ENCODE assay signal across 18 cellular contexts in genomic region chr12:1216560-1216959, GRCh38.
A peak's percentile ranks its signal among the peaks of the same experiment; 100 is the strongest.
DNase-seq lines count a peak whose midpoint lies in the region; ATAC-seq and TF ChIP-seq lines count a peak whose summit lies in the region.
"Had no signal": no experiment of that assay in that cellular context is flagged by ENCODE, and none has a peak within 500 bp of the region (broad histone marks: within the 10 kb centered on the region; RNA-seq: fewer than 3 reads in every experiment).

No MANE protein-coding gene starts in this region.

- H3K27me3 ChIP-seq in Panc1 (ENCODE audit: control insufficient read depth, insufficient read depth, low read length): no peaks in the 10 kb centered on the region
- H3K27me3 ChIP-seq in esophagus muscularis mucosa: no peaks in the 10 kb centered on the region
- no peaks in the 10 kb centered on the region for H3K27me3 ChIP-seq in sigmoid colon
- H3K27me3 ChIP-seq: hepatocyte had no signal

- CTCF ChIA-PET in Panc1 (lab: Charles Lee): no interaction called here

- TF ChIP-seq POLR2A in esophagus muscularis mucosa (IDR thresholded peaks at IDR 0.05; ENCODE audit: low read depth): no peak
- TF ChIP-seq POLR2A in sigmoid colon (IDR thresholded peaks at IDR 0.05): no peak

- BruUV-seq in Panc1 (replicated peaks; lab: Mats Ljungman, UMichigan): no TSS peak

- H3K4me1 ChIP-seq in Panc1 (ENCODE audit: control insufficient read depth, insufficient read depth, low read length) (peaks cover 24% of the 10 kb centered on the region), esophagus muscularis mucosa (peaks cover 39 to 50% (median 43%) of the 10 kb centered on the region in 4 donors), sigmoid colon (peaks cover 0 to 37% (median 32%) of the 10 kb centered on the region in 4 donors)

- no peak for ATAC-seq in Panc1
- ATAC-seq: activated CD4-positive, CD25-positive, alpha-beta regulatory T cell treated with anti-CD3 and anti-CD28 coated beads, Interleukin-2, amount 50 U/mL, for 24 hours; CD8-positive, alpha-beta T cell; HepG2 had no signal

- no peaks in the 10 kb centered on the region for H3K9me3 ChIP-seq in Panc1 (ENCODE audit: control insufficient read depth, insufficient read depth, low read depth, low read length)
- no peaks in the 10 kb centered on the region for H3K9me3 ChIP-seq in esophagus muscularis mucosa
- no peaks in the 10 kb centered on the region for H3K9me3 ChIP-seq in sigmoid colon
- H3K9me3 ChIP-seq: mucosa of descending colon had no signal

- TF ChIP-seq EP300 in esophagus muscularis mucosa (IDR thresholded peaks at IDR 0.05) (no peak), sigmoid colon (IDR thresholded peaks at IDR 0.05) (no peak)

- no peaks in the 10 kb centered on the region for H3K36me3 ChIP-seq in Panc1 (ENCODE audit: control insufficient read depth, insufficient read depth, low read length)
- H3K36me3 ChIP-seq in esophagus muscularis mucosa: no peaks in the 10 kb centered on the region
- H3K36me3 ChIP-seq in sigmoid colon: no peaks in the 10 kb centered on the region

- in situ Hi-C loops in Panc1 (cut with HindIII; ENCODE audit: low pct_unique_long_range_greater_than_20kb, low sequenced_read_pairs): no loop called here

- 95% methylated on average over 3 of the region's 3 CpGs for WGBS in esophagus muscularis mucosa
- WGBS in sigmoid colon, 2 donors: 30 to 76% methylated on average over 3 of the region's 3 CpGs

- H3K4me3 ChIP-seq in Panc1 (ENCODE audit: low read depth in 2 of 2, low read length in 2 of 2) (no peak overlapping the region), esophagus muscularis mucosa (no peak overlapping the region), sigmoid colon (no peak overlapping the region)
- H3K4me3 ChIP-seq: hepatocyte, mucosa of descending colon, smooth muscle cell had no signal

- no peak for TF ChIP-seq CTCF in 22Rv1 (IDR thresholded peaks at IDR 0.05)
- no peak for TF ChIP-seq CTCF in Panc1 (IDR thresholded peaks at IDR 0.05)
- TF ChIP-seq CTCF in esophagus muscularis mucosa (IDR thresholded peaks at IDR 0.05): no peak
- TF ChIP-seq CTCF in sigmoid colon (IDR thresholded peaks at IDR 0.05): no peak

- POLR2A ChIA-PET in Panc1 (lab: Charles Lee): no interaction called here

- intact Hi-C loops in Panc1 (cut with micrococcal nuclease; ENCODE audit: unreplicated experiment) (no loop called here), esophagus muscularis mucosa (cut with DNase I) (no loop called here), sigmoid colon (cut with DNase I) (no loop called here)

- DNase-seq in Panc1 (ENCODE audit: low read depth, low spot score) (no peak), esophagus muscularis mucosa (ENCODE audit: extremely low spot score) (no peak), sigmoid colon (no peak), ureter (ENCODE audit: low spot score) (no peak), SK-N-DZ (ENCODE audit: low spot score) (no peak), NCI-H82 (lab: John Stamatoyannopoulos, UW) (no peak), NCI-H526 treated with DMSO at 0.1 percent for 48 hours (lab: John Stamatoyannopoulos, UW) (no peak)
- DNase-seq: aorta; CD8-positive, alpha-beta T cell; kidney; NCI-H2029 treated with DMSO at 0.1 percent for 48 hours; NCI-H524 treated with DMSO at 0.1 percent for 48 hours had no signal

- H3K27ac ChIP-seq in 22Rv1: peak overlapping the region; percentile 84
- 0 out of 2 replicates have a peak overlapping the region, but pooled peaks have one; percentile 23 for H3K27ac ChIP-seq in Panc1 (ENCODE audit: low read length)
- peak overlapping the region; percentile 5 to 68 (median 34) for H3K27ac ChIP-seq in esophagus muscularis mucosa (replicated peaks in 1 of 4)
- peak overlapping the region in 3 of 4 donors; percentile 38 to 56 (median 54) for H3K27ac ChIP-seq in sigmoid colon
- H3K27ac ChIP-seq: hepatocyte had no signal

Comparison
In these comparisons a context has a peak if more than half of its experiments do, and no peak if none do; other contexts are left out.
1. H3K27ac ChIP-seq: peak in every context shown above with its lines; median percentile 84 in 22Rv1; 54 in sigmoid colon; 34 in esophagus muscularis mucosa; 23 in Panc1.